7 cellular contexts compared by ENCODE assay signal in the genomic region with DNA sequence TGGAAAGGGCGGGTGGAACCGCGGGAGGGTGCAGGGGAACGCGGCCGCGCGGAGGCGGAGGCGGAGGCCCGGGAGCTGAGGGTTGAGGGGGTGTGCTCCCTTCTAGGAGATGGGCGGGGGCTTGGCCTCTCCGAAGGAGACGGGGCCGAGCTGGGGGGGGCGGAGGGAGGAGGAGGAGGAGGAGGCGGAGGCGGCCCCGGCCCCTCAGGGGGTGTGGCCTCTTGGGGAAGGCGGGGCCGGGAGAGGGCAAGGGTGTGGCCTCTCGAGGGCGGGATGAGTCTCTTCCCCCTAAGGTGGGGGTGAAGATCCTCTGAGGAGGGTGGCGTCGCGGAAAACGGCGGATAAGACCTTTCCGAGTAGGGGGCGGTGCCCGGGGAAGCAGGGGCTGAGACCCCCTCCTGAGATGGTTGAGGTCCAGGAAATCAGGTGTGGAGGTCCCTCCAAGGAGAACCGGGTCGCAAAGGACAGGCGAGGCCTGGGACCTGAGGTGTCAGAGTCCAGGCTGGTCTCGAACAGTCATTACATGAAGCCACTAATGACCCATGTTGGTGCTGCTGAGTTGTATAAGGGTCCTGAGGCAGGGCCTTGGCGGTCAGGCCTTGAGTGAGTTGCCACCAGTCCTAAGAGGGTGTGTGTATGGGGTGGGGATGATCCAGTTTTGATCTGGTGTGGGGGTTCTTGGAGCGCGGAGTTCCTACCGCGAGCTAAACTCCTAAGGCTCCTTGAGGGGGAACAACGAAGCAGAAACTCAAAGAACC. TPM values are rescaled to one million over a fixed set of nuclear protein-coding genes. Genes with fewer than 3 reads are reported as not detected.
DNase-seq lines count a peak whose midpoint lies in the region; ATAC-seq and TF ChIP-seq lines count a peak whose summit lies in the region.

No MANE protein-coding gene starts in this region.

- H3K9me3 ChIP-seq in WERI-Rb-1 (ENCODE audit: severe bottlenecking) (no peaks in the 10 kb centered on the region), spleen (no peaks in the 10 kb centered on the region)

- BruUV-seq in MCF 10A (replicated peaks; lab: Mats Ljungman, UMichigan): no TSS peak

- CTCF ChIA-PET in MCF 10A (lab: Yijun Ruan, JAX): interaction anchor here (0.8 to 4.6 kb wide), 8 partner anchors 10 to 323 kb away, joined by 3 to 38 read pairs (median 5); a partner anchor contains a TSS

- peak; percentile 89 for DNase-seq in GM13976 (ENCODE audit: low spot score)
- peak; percentile 73 for DNase-seq in NCI-H146 (lab: John Stamatoyannopoulos, UW)
- peak; percentile 92 for DNase-seq in WERI-Rb-1
- peak; percentile 92 for DNase-seq in MCF 10A (ENCODE audit: unreplicated experiment)
- DNase-seq in iPS-NIHi11 (ENCODE audit: low spot score): peak; percentile 90
- DNase-seq in spleen: peak; percentile 97

- POLR2A ChIA-PET in MCF 10A (lab: Yijun Ruan, JAX): interaction anchor here (0.6 to 8.3 kb wide), 25 partner anchors 8 to 463 kb away, joined by 3 to 251 read pairs (median 6); a partner anchor contains a TSS

- no peaks in the 10 kb centered on the region for H3K9me3 Mint-ChIP-seq in MCF 10A (ENCODE audit: unreplicated experiment)

- H3K36me3 ChIP-seq in WERI-Rb-1: peaks cover 39% of the 10 kb centered on the region
- peaks cover 0 to 34% (median 13%) of the 10 kb centered on the region in 6 donors for H3K36me3 ChIP-seq in spleen

- ATAC-seq in HG02642 (IDR thresholded peaks at IDR 0.05; ENCODE audit: poor library complexity, unreplicated experiment): peak; percentile 42

- H3K36me3 Mint-ChIP-seq in MCF 10A (ENCODE audit: insufficient read depth, unreplicated experiment): peaks cover 52% of the 10 kb centered on the region

- H3K4me3 Mint-ChIP-seq in MCF 10A (ENCODE audit: unreplicated experiment): peak overlapping the region; percentile 99

- H3K4me3 ChIP-seq in WERI-Rb-1 (ENCODE audit: low read depth, low read length) (peak overlapping the region; percentile 74), spleen (peak overlapping the region; percentile 74 to 90 (median 80))

- TF ChIP-seq CTCF in GM13976 (IDR thresholded peaks at IDR 0.05; ENCODE audit: borderline replicate concordance, control extremely low read depth, extremely low read depth, insufficient read depth, missing control alignments) (no peak), WERI-Rb-1 (IDR thresholded peaks at IDR 0.05; ENCODE audit: low read depth, low read length) (no peak), MCF 10A (IDR thresholded peaks at IDR 0.05; ENCODE audit: unreplicated experiment) (peak; percentile 6), spleen (IDR thresholded peaks at IDR 0.05 in 8 of 11, conservative IDR thresholded peaks at IDR 0.05 in 3 of 11) (peak in 2 of 11 experiments; percentile 13 to 26)

- H3K4me1 Mint-ChIP-seq in MCF 10A (ENCODE audit: insufficient read depth, unreplicated experiment): peaks cover 10% of the 10 kb centered on the region

- no peaks in the 10 kb centered on the region for H3K27me3 ChIP-seq in WERI-Rb-1 (ENCODE audit: insufficient read depth, low read depth, severe bottlenecking)
- H3K27me3 ChIP-seq in spleen (replicated peaks in 1 of 7): no peaks in the 10 kb centered on the region

- peaks cover 19 to 63% (median 42%) of the 10 kb centered on the region in 6 donors for H3K4me1 ChIP-seq in spleen

- intact Hi-C loops in MCF 10A (cut with micrococcal nuclease) (loop anchor here (2.0 to 5.0 kb wide), 2 partner anchors 19 to 91 kb away; a partner anchor contains a TSS), spleen (cut with DNase I; ENCODE audit: low total_unique reads) (no loop called here)

- in situ Hi-C loops in GM13976 (cut with MboI; ENCODE audit: low sequenced_read_pairs, unreplicated experiment): no loop called here

- H3K27ac ChIP-seq in WERI-Rb-1 (peak overlapping the region; percentile 97), spleen (peak overlapping the region; percentile 93 to 98 (median 95))

- H3K27ac Mint-ChIP-seq in MCF 10A (ENCODE audit: low read depth, unreplicated experiment): peak overlapping the region; percentile 99

- TF ChIP-seq POLR2A in spleen (IDR thresholded peaks at IDR 0.05): no peak

- H3K27me3 Mint-ChIP-seq in MCF 10A (ENCODE audit: insufficient read depth, unreplicated experiment): no peaks in the 10 kb centered on the region

- 16 to 26% (median 18%) methylated on average over 30 to 41 of the region's 41 CpGs for WGBS in spleen, 5 donors

RNA-seq across cellular contexts. Expression of a gene that starts 0.8 kb away (rescaled TPM):
- 112 and 116 TPM in 2 replicates for total RNA-seq in MCF 10A (2022)
- total RNA-seq in spleen: 100 to 1,000 TPM; 109 to 171 (median 141) TPM
- 100 to 1,000 TPM in 2 of 3 donors, 10 to 100 TPM in 1; 96.9 to 169 (median 161) TPM for polyA plus RNA-seq in spleen

RNA-seq across cellular contexts. Expression of a gene that starts 10.4 kb away (rescaled TPM):
- total RNA-seq in MCF 10A (2022) (41.8 and 42.7 TPM in 2 replicates), spleen (10 to 100 TPM; 16.4 to 27.5 (median 22.3) TPM)
- 10 to 100 TPM; 28.5 to 32.0 (median 30.1) TPM for polyA plus RNA-seq in spleen

RNA-seq across cellular contexts. Expression of a gene that starts 14.0 kb away (rescaled TPM):
- total RNA-seq in MCF 10A (2022): 77.8 and 86.5 TPM in 2 replicates
- 10 to 100 TPM; 63.8 to 98.5 (median 80.1) TPM for total RNA-seq in spleen
- 10 to 100 TPM; 69.1 to 88.4 (median 77.4) TPM for polyA plus RNA-seq in spleen

RNA-seq across cellular contexts. Expression of a gene that starts 17.9 kb away (rescaled TPM):
- total RNA-seq in MCF 10A (2022) (18.8 and 26.1 TPM in 2 replicates), spleen (10 to 100 TPM; 27.3 to 49.3 (median 32.6) TPM)
- 10 to 100 TPM; 20.8 to 37.2 (median 25.7) TPM for polyA plus RNA-seq in spleen

RNA-seq across cellular contexts. Expression of a gene that starts 21.2 kb away (rescaled TPM):
- total RNA-seq in MCF 10A (2022) (317 and 476 TPM in 2 replicates), spleen (100 to 1,000 TPM in 2 of 7 donors, 10 to 100 TPM in 5; 84.4 to 104 (median 90.8) TPM)
- 100 to 1,000 TPM in 2 of 3 donors, 10 to 100 TPM in 1; 99.2 to 127 (median 102) TPM for polyA plus RNA-seq in spleen

Comparison
In these comparisons a context has a peak if more than half of its experiments do, and no peak if none do; other contexts are left out.
1. Peak in every context shown above with its lines: DNase-seq, ATAC-seq, H3K4me3 ChIP-seq and H3K27ac ChIP-seq.